Comparison of ENCODE assay signal across 1 cellular context in genomic region chr3:37935290-37935668, GRCh38.
TF ChIP-seq lines count a peak whose summit lies in the region.

No MANE protein-coding gene starts in this region.

TF ChIP-seq in HepG2, 621 proteins besides CTCF, POLR2A, EP300 and RAD21 (continued from another document and continues in another):
- TF ChIP-seq ZBTB44 (CRISPR knock-in tag; IDR thresholded peaks at IDR 0.05) (no peak), ZNF646 (CRISPR knock-in tag; IDR thresholded peaks at IDR 0.05) (no peak), ZNF687 (CRISPR knock-in tag; IDR thresholded peaks at IDR 0.05) (no peak), ZNF629 (CRISPR knock-in tag; conservative IDR thresholded peaks at IDR 0.05) (0 out of 2 replicates have a peak, but pooled peaks have one; percentile 1), ATF5 (CRISPR knock-in tag; IDR thresholded peaks at IDR 0.05; ENCODE audit: low read depth) (no peak), ZNF773 (CRISPR knock-in tag; IDR thresholded peaks at IDR 0.05; ENCODE audit: borderline replicate concordance) (no peak), TAF1 (CRISPR knock-in tag; IDR thresholded peaks at IDR 0.05) (no peak), PCBP1 (IDR thresholded peaks at IDR 0.05; ENCODE audit: borderline replicate concordance, low read depth, low read length) (no peak), THAP11 (CRISPR knock-in tag; IDR thresholded peaks at IDR 0.05) (no peak), ZNF563 (CRISPR knock-in tag; IDR thresholded peaks at IDR 0.05) (no peak), ZNF878 (CRISPR knock-in tag; IDR thresholded peaks at IDR 0.05) (no peak), ZNF343 (CRISPR knock-in tag; IDR thresholded peaks at IDR 0.05) (no peak), TIGD3 (CRISPR knock-in tag; IDR thresholded peaks at IDR 0.05; ENCODE audit: borderline replicate concordance) (no peak), ZNF225 (CRISPR knock-in tag; IDR thresholded peaks at IDR 0.05) (no peak), ZBTB7A (CRISPR knock-in tag; IDR thresholded peaks at IDR 0.05) (no peak), FOXK2 (IDR thresholded peaks at IDR 0.05) (no peak), NFRKB (IDR thresholded peaks at IDR 0.05) (no peak), TP53 (CRISPR knock-in tag; conservative IDR thresholded peaks at IDR 0.05) (no peak), ARNTL (CRISPR knock-in tag; IDR thresholded peaks at IDR 0.05) (no peak), BATF2 (CRISPR knock-in tag; IDR thresholded peaks at IDR 0.05) (no peak), ZNF18 (CRISPR knock-in tag; IDR thresholded peaks at IDR 0.05; ENCODE audit: insufficient replicate concordance) (no peak), ZNF235 (CRISPR knock-in tag; IDR thresholded peaks at IDR 0.05; ENCODE audit: borderline replicate concordance) (no peak), POGZ (CRISPR knock-in tag; IDR thresholded peaks at IDR 0.05) (no peak), ZNF761 (CRISPR knock-in tag; conservative IDR thresholded peaks at IDR 0.05) (no peak), REXO4 (CRISPR knock-in tag; IDR thresholded peaks at IDR 0.05; ENCODE audit: borderline replicate concordance) (no peak), MED8 (CRISPR knock-in tag; IDR thresholded peaks at IDR 0.05; ENCODE audit: insufficient replicate concordance) (no peak), SAP130 (CRISPR knock-in tag; IDR thresholded peaks at IDR 0.05; ENCODE audit: low read depth) (peak; percentile 23; the same call in 1 of the 2 replicates), CBX5 (CRISPR knock-in tag; IDR thresholded peaks at IDR 0.05; ENCODE audit: borderline replicate concordance) (no peak), RERE (CRISPR knock-in tag; IDR thresholded peaks at IDR 0.05; ENCODE audit: low read depth) (no peak), MAZ (IDR thresholded peaks at IDR 0.05; ENCODE audit: borderline replicate concordance, low read depth, low read length) (no peak), MAZ (CRISPR knock-in tag; IDR thresholded peaks at IDR 0.05; ENCODE audit: low read depth) (no peak), RFXANK (CRISPR knock-in tag; IDR thresholded peaks at IDR 0.05) (no peak), RBFOX2 (IDR thresholded peaks at IDR 0.05; ENCODE audit: low read depth, low read length) (no peak), ZNF362 (CRISPR knock-in tag; IDR thresholded peaks at IDR 0.05; ENCODE audit: borderline replicate concordance) (peak; percentile 62; the same call in 1 of the 2 replicates), PAF1 (CRISPR knock-in tag; IDR thresholded peaks at IDR 0.05) (no peak), NR2F2 (IDR thresholded peaks at IDR 0.05; ENCODE audit: borderline replicate concordance, low read depth) (no peak)
